8 cellular contexts compared by ENCODE assay signal in the genomic region with DNA sequence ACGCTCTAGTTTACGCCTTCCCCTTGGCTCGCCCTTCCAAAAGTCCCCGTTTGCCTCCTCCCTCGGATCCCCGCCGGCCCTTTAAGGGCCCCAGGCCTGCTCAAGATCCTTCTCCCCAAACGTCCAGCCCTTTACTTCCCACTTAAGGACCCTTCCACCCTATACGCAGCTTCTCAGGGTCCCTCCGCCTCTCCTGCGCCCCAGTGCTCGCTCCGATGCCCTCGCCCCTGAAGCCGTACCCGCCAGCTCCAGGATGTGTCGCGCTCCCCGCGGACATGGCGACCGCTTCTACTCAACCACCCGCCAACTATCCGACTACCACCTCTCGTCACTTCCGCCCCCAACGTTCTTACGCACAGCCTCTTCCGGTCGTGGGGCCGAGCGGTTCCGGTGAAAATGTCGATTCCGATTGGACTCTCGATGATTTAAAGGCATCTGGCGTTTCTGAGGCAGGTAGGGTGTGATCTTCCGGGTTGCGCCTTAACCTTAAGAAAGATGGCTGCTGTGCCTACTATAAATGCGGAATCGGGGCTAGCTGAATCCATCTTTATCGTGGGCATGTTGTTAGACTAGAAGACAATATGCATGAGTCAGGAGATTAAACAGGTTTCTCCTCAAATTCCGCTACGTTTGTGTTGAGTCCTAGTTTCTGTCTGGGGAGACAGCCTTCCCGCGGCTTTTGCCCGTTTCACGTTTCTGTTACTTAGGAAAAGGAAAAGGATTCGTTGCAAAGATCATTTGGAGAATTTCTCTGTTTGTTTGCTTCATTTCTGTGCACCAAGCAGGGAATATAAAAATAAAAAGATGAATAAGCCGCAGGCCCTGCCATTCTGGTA. TPM values are rescaled to one million over a fixed set of nuclear protein-coding genes. Genes with fewer than 3 reads are reported as not detected.
DNase-seq lines count a peak whose midpoint lies in the region; ATAC-seq and TF ChIP-seq lines count a peak whose summit lies in the region.

A gene (minus strand): TSS at position 317 of the 836 bp plus-strand sequence. CDS start 40 bp downstream, at position 277.

- H3K27me3 ChIP-seq in dorsolateral prefrontal cortex (no peaks in the 10 kb centered on the region), liver (ENCODE audit: control insufficient read depth in 4 of 4, insufficient read depth in 4 of 4, low read length in 3 of 4) (no peaks in the 10 kb centered on the region)

- peaks cover 11 to 38% (median 24%) of the 10 kb centered on the region in 4 donors for H3K4me1 ChIP-seq in liver (ENCODE audit: control insufficient read depth in 4 of 4, insufficient read depth in 4 of 4, low read length in 3 of 4)

- H3K4me3 ChIP-seq in dorsolateral prefrontal cortex: peak within 1 kb of the TSS; percentile 65 to 100 (median 93)
- H3K4me3 ChIP-seq in liver (ENCODE audit: low read depth in 1 of 3, low read length in 3 of 3): peak within 1 kb of the TSS; percentile 83 to 94 (median 92)

- H3K9me3 ChIP-seq in liver (ENCODE audit: control insufficient read depth in 4 of 4, low read length in 3 of 4): no peaks in the 10 kb centered on the region

- DNase-seq in CD1c-positive myeloid dendritic cell (ENCODE audit: extremely low spot score) (peak; percentile 99), NCI-H748 treated with DMSO at 0.1 percent for 48 hours (lab: John Stamatoyannopoulos, UW) (peak; percentile 96), dorsolateral prefrontal cortex (peak; percentile 92 to 98 (median 96))
- peak; percentile 85 to 95 for DNase-seq in activated CD4-positive, alpha-beta T cell treated with anti-CD3 and anti-CD28 coated beads, Interleukin-2, amount 50 U/mL, for 24 hours (ENCODE audit: low read depth in 1 of 2, low spot score in 1 of 2)
- DNase-seq in stimulated activated CD4-positive, alpha-beta T cell treated with anti-CD3 and anti-CD28 coated beads, Interleukin-4, amount 100 ng/mL, for 4 hours: peak; percentile 83 to 94

- WGBS in liver: under 1% methylated on average over 50 of the region's 50 CpGs

- intact Hi-C loops in dorsolateral prefrontal cortex (cut with DNase I): loop anchor here (2.0 to 10.0 kb wide), 5 partner anchors 54 to 120 kb away; a partner anchor contains a TSS

- TF ChIP-seq CTCF in dorsolateral prefrontal cortex (IDR thresholded peaks at IDR 0.05 in 54 of 56, conservative IDR thresholded peaks at IDR 0.05 in 2 of 56; ENCODE audit: low read depth in 1 of 56, partially characterized antibody in 56 of 56): peak in 49 of 56 donors; percentile 5 to 66 (median 35)
- no peak for TF ChIP-seq CTCF in liver (IDR thresholded peaks at IDR 0.05; ENCODE audit: low read depth, low read length, missing input control)

- H3K27ac ChIP-seq in dorsolateral prefrontal cortex (peak within 1 kb of the TSS; percentile 65 to 99 (median 95)), liver (ENCODE audit: low read depth in 1 of 2, low read length in 2 of 2) (peak within 1 kb of the TSS; percentile 88 to 90)

- TF ChIP-seq RAD21 in liver (IDR thresholded peaks at IDR 0.05): peak; percentile 37 to 64

- ATAC-seq in GM19372 (IDR thresholded peaks at IDR 0.05; ENCODE audit: low read depth, unreplicated experiment): peak; percentile 96
- peak; percentile 53 for ATAC-seq in HG03558 (IDR thresholded peaks at IDR 0.05; ENCODE audit: extremely low read depth, unreplicated experiment)

- H3K9ac ChIP-seq in liver (ENCODE audit: low read depth in 1 of 2, low read length in 2 of 2): peak within 1 kb of the TSS; percentile 98 to 100

- peaks cover 4 to 22% (median 21%) of the 10 kb centered on the region in 4 donors for H3K36me3 ChIP-seq in liver (ENCODE audit: control insufficient read depth in 4 of 4, insufficient read depth in 3 of 4, low read depth in 1 of 4, low read length in 3 of 4)

TF ChIP-seq in liver, 16 proteins besides CTCF, POLR2A, EP300 and RAD21:
- TF ChIP-seq SP1 (IDR thresholded peaks at IDR 0.05): peak; percentile 76
- TF ChIP-seq FOXA2 (IDR thresholded peaks at IDR 0.05): peak; percentile 21
- peak in 1 of 2 donors; percentile 76 for TF ChIP-seq EGR1 (IDR thresholded peaks at IDR 0.05; ENCODE audit: low read depth in 2 of 2)
- no peak for TF ChIP-seq HNF4G (IDR thresholded peaks at IDR 0.05)
- no peak for TF ChIP-seq FOXA1 (IDR thresholded peaks at IDR 0.05)
- TF ChIP-seq, protein P1, sequence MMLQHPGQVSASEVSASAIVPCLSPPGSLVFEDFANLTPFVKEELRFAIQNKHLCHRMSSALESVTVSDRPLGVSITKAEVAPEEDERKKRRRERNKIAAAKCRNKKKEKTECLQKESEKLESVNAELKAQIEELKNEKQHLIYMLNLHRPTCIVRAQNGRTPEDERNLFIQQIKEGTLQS (IDR thresholded peaks at IDR 0.05): peak; percentile 8
- peak; percentile 87 for TF ChIP-seq TAF1 (conservative IDR thresholded peaks at IDR 0.05)
- peak; percentile 89 for TF ChIP-seq NR2F2 (IDR thresholded peaks at IDR 0.05)
- TF ChIP-seq, protein P2, sequence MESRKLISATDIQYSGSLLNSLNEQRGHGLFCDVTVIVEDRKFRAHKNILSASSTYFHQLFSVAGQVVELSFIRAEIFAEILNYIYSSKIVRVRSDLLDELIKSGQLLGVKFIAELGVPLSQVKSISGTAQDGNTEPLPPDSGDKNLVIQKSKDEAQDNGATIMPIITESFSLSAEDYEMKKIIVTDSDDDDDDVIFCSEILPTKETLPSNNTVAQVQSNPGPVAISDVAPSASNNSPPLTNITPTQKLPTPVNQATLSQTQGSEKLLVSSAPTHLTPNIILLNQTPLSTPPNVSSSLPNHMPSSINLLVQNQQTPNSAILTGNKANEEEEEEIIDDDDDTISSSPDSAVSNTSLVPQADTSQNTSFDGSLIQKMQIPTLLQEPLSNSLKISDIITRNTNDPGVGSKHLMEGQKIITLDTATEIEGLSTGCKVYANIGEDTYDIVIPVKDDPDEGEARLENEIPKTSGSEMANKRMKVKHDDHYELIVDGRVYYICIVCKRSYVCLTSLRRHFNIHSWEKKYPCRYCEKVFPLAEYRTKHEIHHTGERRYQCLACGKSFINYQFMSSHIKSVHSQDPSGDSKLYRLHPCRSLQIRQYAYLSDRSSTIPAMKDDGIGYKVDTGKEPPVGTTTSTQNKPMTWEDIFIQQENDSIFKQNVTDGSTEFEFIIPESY (IDR thresholded peaks at IDR 0.05): peak; percentile 45
- TF ChIP-seq RXRA (IDR thresholded peaks at IDR 0.05): peak; percentile 45
- TF ChIP-seq HNF4A (conservative IDR thresholded peaks at IDR 0.05): peak in 1 of 2 donors; percentile 50
- peak; percentile 98 to 100 for TF ChIP-seq GABPA (IDR thresholded peaks at IDR 0.05 in 1 of 2, conservative IDR thresholded peaks at IDR 0.05 in 1 of 2)
- no peak for TF ChIP-seq JUND (IDR thresholded peaks at IDR 0.05)
- peak; percentile 100 for TF ChIP-seq YY1 (IDR thresholded peaks at IDR 0.05)
- TF ChIP-seq, protein P3, sequence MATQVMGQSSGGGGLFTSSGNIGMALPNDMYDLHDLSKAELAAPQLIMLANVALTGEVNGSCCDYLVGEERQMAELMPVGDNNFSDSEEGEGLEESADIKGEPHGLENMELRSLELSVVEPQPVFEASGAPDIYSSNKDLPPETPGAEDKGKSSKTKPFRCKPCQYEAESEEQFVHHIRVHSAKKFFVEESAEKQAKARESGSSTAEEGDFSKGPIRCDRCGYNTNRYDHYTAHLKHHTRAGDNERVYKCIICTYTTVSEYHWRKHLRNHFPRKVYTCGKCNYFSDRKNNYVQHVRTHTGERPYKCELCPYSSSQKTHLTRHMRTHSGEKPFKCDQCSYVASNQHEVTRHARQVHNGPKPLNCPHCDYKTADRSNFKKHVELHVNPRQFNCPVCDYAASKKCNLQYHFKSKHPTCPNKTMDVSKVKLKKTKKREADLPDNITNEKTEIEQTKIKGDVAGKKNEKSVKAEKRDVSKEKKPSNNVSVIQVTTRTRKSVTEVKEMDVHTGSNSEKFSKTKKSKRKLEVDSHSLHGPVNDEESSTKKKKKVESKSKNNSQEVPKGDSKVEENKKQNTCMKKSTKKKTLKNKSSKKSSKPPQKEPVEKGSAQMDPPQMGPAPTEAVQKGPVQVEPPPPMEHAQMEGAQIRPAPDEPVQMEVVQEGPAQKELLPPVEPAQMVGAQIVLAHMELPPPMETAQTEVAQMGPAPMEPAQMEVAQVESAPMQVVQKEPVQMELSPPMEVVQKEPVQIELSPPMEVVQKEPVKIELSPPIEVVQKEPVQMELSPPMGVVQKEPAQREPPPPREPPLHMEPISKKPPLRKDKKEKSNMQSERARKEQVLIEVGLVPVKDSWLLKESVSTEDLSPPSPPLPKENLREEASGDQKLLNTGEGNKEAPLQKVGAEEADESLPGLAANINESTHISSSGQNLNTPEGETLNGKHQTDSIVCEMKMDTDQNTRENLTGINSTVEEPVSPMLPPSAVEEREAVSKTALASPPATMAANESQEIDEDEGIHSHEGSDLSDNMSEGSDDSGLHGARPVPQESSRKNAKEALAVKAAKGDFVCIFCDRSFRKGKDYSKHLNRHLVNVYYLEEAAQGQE (IDR thresholded peaks at IDR 0.05): peak; percentile 86
- TF ChIP-seq, protein P4, sequence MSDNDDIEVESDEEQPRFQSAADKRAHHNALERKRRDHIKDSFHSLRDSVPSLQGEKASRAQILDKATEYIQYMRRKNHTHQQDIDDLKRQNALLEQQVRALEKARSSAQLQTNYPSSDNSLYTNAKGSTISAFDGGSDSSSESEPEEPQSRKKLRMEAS (IDR thresholded peaks at IDR 0.05): peak; percentile 75

RNA-seq across cellular contexts. Expression of the gene that starts here (rescaled TPM):
- total RNA-seq in dorsolateral prefrontal cortex: 10 to 100 TPM; 33.7 to 80.2 (median 50.9) TPM
- 10 to 100 TPM; 18.2 to 32.6 TPM for total RNA-seq in liver
- polyA plus RNA-seq in liver: 10 to 100 TPM in 1 of 2 donors, 1 to 10 TPM in 1; 8.4 to 11.3 TPM

Comparison
In these comparisons a context has a peak if more than half of its experiments do, and no peak if none do; other contexts are left out.
1. Peak in every context shown above with its lines: DNase-seq, ATAC-seq, H3K4me3 ChIP-seq and H3K27ac ChIP-seq.